ENCODE assay signal across 8 cellular contexts in the genomic region with DNA sequence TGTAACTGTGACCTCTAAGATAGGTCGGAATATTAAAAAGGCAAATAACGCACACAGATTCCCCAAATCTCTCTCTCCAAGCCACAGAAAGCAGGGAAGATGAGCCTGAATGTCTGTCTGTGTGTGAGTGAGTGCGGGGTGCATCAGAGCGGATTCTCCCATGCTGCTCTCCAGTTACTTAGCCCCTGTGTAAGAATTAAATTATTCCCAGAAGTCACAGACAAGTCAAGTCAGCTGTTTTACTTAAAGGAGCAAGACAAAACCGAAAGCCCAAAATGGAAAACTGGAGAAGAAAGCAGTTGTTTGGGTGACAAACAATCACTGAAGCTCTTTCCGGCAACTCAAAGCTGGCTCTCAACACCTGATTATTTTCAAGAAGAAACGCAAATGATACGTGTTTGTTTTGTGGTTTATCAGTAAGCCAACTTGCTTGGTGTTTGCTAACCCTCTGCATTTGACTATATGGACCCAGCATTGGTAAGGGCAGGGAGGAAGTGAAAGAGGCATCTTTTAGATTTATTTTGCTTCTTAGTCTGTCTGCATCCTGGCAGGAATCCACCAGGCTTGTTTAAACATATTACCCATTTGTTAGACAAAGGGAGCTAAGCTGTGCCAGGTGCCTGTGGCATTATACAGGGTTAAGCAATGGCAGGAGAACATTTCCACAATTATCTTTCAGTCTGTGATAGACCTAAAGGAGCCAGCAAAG.
DNase-seq lines count a peak whose midpoint lies in the region; ATAC-seq, FAIRE-seq and TF ChIP-seq lines count a peak whose summit lies in the region.

No MANE protein-coding gene starts in this region.

- DNase-seq in DMS79 treated with DMSO at 0.1 percent for 48 hours (lab: John Stamatoyannopoulos, UW): peak; percentile 97
- DNase-seq in HFFc6: no peak
- DNase-seq in NCI-H146 (lab: John Stamatoyannopoulos, UW): peak; percentile 35
- DNase-seq in K562 (ENCODE audit: extremely low read depth in 1 of 4, low spot score in 3 of 4): no peak
- DNase-seq in sciatic nerve (ENCODE audit: low spot score): no peak
- no peak for DNase-seq in D341Med (ENCODE audit: low spot score)
- no peak for DNase-seq in stimulated activated CD4-positive, alpha-beta T cell treated with anti-CD3 and anti-CD28 coated beads, Interleukin-1b, Interleukin-23, amount 100 ng/mL, for 48 hours
- DNase-seq in HuH-7.5 (ENCODE audit: low spot score): no peak

- no peaks in the 10 kb centered on the region for H3K27me3 ChIP-seq in K562 (ENCODE audit: control insufficient read depth in 2 of 2, insufficient read depth in 2 of 2, low read length in 2 of 2)

- no peak overlapping the region for H3K27ac ChIP-seq in K562 (ENCODE audit: extremely low read depth, low read depth, low read length)

- H3K9me3 ChIP-seq in K562 (replicated peaks; ENCODE audit: control insufficient read depth, insufficient read depth, low read depth, low read length): no peaks in the 10 kb centered on the region

- no peaks in the 10 kb centered on the region; the same call in 1 of the 2 replicates for H3K27me3 Mint-ChIP-seq in HFFc6 (ENCODE audit: insufficient read depth)

- BruUV-seq in K562 (replicated peaks; lab: Mats Ljungman, UMichigan): no TSS peak

- H3K36me3 Mint-ChIP-seq in HFFc6 (ENCODE audit: low read depth): 0 out of 2 replicates have a peak, but pooled peaks cover 9% of the 10 kb centered on the region

- WGBS in K562 (ENCODE audit: insufficient coverage, low coverage, missing lambda C conversion rate): 40% methylated on average over 8 of the region's 8 CpGs

- no peaks in the 10 kb centered on the region for H4K20me1 ChIP-seq in K562 (replicated peaks; ENCODE audit: control insufficient read depth, insufficient read depth, low read length)

- no peak for TF ChIP-seq EP300 in K562 (IDR thresholded peaks at IDR 0.05; ENCODE audit: low read length)

- H3K4me2 ChIP-seq in K562 (ENCODE audit: insufficient read depth, low read length): no peak overlapping the region

- H3K4me1 ChIP-seq in K562 (replicated peaks in 1 of 2; ENCODE audit: control insufficient read depth in 2 of 2, insufficient read depth in 2 of 2, low read length in 2 of 2): peaks cover 0 to 38% of the 10 kb centered on the region in 2 experiments; a peak in 3 of 5 replicates

- H3K9me3 Mint-ChIP-seq in HFFc6: no peaks in the 10 kb centered on the region

- intact Hi-C loops in K562 (cut with micrococcal nuclease) (no loop called here), sciatic nerve (cut with DNase I) (no loop called here)

- H3K79me2 ChIP-seq in K562 (ENCODE audit: control insufficient read depth, insufficient read depth, low read length): no peaks in the 10 kb centered on the region

- POLR2A ChIA-PET in K562 (lab: Yijun Ruan, JAX): interaction anchor here (0.6 to 1.8 kb wide), 2 partner anchors 10 to 393 kb away, joined by 5 to 6 read pairs; no protein-coding TSS in a partner anchor

- H3K36me3 ChIP-seq in K562 (ENCODE audit: control insufficient read depth, insufficient read depth, low read length): no peaks in the 10 kb centered on the region

- H3K4me3 ChIP-seq in K562: no peak overlapping the region

- no peaks in the 10 kb centered on the region for H3K9me1 ChIP-seq in K562 (ENCODE audit: control insufficient read depth, insufficient read depth, low read length)

- TF ChIP-seq RAD21 in K562 (CRISPR knock-in tag; conservative IDR thresholded peaks at IDR 0.05 in 1 of 2, IDR thresholded peaks at IDR 0.05 in 1 of 2): no peak

- ATAC-seq in K562: no peak
- ATAC-seq in sciatic nerve: peak; percentile 30

- in situ Hi-C loops in K562 (cut with MboI): no loop called here

- H3K9ac ChIP-seq in K562 (ENCODE audit: insufficient read depth in 1 of 2, low read depth in 2 of 2, low read length in 2 of 2): no peak overlapping the region

- peaks cover 21% of the 10 kb centered on the region for H3K4me1 Mint-ChIP-seq in HFFc6 (ENCODE audit: low read depth)

- TF ChIP-seq POLR2A in K562 (conservative IDR thresholded peaks at IDR 0.05): no peak

- CTCF ChIA-PET in K562 (lab: Yijun Ruan, JAX; ENCODE audit: low intra/inter-chr PET ratio): no interaction called here

- peak overlapping the region; percentile 24 for H3K4me3 Mint-ChIP-seq in HFFc6

- TF ChIP-seq CTCF in HFFc6 (IDR thresholded peaks at IDR 0.05) (no peak), K562 (IDR thresholded peaks at IDR 0.05 in 2 of 3, conservative IDR thresholded peaks at IDR 0.05 in 1 of 3; ENCODE audit: insufficient read depth in 2 of 3, low read depth in 1 of 3, low read length in 3 of 3) (no peak)

- H2AFZ ChIP-seq in K562 (ENCODE audit: low read depth, low read length): peak overlapping the region; percentile 61

- no peak for FAIRE-seq in K562 (lab: Jason Lieb, UNC)

- no peak overlapping the region; the same call in 1 of the 2 replicates for H3K27ac Mint-ChIP-seq in HFFc6

TF ChIP-seq in K562, 482 proteins besides CTCF, POLR2A, EP300 and RAD21:
- TF ChIP-seq ZNF316 (IDR thresholded peaks at IDR 0.05): peak; percentile 30; the same call in 1 of the 2 replicates
- TF ChIP-seq, protein P1, sequence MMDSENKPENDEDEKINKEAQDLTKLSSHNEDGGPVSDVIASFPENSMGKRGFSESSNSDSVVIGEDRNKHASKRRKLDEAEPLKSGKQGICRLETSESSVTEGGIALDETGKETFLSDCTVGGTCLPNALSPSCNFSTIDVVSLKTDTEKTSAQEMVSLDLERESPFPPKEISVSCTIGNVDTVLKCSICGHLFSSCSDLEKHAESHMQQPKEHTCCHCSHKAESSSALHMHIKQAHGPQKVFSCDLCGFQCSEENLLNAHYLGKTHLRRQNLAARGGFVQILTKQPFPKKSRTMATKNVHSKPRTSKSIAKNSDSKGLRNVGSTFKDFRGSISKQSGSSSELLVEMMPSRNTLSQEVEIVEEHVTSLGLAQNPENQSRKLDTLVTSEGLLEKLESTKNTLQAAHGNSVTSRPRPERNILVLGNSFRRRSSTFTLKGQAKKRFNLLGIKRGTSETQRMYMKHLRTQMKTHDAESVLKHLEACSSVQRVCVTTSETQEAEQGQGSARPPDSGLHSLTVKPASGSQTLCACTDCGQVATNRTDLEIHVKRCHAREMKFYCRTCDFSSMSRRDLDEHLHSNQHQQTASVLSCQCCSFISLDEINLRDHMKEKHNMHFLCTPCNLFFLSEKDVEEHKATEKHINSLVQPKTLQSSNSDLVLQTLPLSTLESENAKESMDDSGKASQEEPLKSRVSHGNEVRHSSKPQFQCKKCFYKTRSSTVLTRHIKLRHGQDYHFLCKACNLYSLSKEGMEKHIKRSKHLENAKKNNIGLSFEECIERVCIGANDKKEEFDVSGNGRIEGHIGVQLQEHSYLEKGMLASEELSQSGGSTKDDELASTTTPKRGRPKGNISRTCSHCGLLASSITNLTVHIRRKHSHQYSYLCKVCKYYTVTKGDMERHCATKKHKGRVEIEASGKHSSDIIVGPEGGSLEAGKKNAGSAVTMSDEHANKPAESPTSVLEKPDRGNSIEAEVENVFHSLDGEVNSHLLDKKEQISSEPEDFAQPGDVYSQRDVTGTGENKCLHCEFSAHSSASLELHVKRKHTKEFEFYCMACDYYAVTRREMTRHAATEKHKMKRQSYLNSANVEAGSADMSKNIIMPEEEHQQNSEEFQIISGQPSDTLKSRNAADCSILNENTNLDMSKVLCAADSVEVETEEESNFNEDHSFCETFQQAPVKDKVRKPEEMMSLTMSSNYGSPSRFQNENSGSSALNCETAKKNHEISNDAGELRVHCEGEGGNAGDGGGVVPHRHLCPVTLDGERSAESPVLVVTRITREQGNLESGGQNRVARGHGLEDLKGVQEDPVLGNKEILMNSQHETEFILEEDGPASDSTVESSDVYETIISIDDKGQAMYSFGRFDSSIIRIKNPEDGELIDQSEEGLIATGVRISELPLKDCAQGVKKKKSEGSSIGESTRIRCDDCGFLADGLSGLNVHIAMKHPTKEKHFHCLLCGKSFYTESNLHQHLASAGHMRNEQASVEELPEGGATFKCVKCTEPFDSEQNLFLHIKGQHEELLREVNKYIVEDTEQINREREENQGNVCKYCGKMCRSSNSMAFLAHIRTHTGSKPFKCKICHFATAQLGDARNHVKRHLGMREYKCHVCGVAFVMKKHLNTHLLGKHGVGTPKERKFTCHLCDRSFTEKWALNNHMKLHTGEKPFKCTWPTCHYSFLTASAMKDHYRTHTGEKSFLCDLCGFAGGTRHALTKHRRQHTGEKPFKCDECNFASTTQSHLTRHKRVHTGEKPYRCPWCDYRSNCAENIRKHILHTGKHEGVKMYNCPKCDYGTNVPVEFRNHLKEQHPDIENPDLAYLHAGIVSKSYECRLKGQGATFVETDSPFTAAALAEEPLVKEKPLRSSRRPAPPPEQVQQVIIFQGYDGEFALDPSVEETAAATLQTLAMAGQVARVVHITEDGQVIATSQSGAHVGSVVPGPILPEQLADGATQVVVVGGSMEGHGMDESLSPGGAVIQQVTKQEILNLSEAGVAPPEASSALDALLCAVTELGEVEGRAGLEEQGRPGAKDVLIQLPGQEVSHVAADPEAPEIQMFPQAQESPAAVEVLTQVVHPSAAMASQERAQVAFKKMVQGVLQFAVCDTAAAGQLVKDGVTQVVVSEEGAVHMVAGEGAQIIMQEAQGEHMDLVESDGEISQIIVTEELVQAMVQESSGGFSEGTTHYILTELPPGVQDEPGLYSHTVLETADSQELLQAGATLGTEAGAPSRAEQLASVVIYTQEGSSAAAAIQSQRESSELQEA (IDR thresholded peaks at IDR 0.05; ENCODE audit: low read depth): no peak
- TF ChIP-seq ZNF551 (CRISPR knock-in tag; IDR thresholded peaks at IDR 0.05): no peak

Comparison
In these comparisons a context has a peak if more than half of its experiments do, and no peak if none do; other contexts are left out.
1. DNase-seq: peak in DMS79 treated with DMSO at 0.1 percent for 48 hours (single experiment) and NCI-H146 (single experiment); none in HFFc6 (single experiment), K562 (0 of 4), sciatic nerve (single experiment), D341Med (single experiment), stimulated activated CD4-positive, alpha-beta T cell treated with anti-CD3 and anti-CD28 coated beads, Interleukin-1b, Interleukin-23, amount 100 ng/mL, for 48 hours (single experiment) and HuH-7.5 (single experiment).